In genomic region chr2:169798718-169799495, GRCh38 we compare ENCODE assay signal across 1 cellular context.
A peak's percentile ranks its signal among the peaks of the same experiment; 100 is the strongest.
TF ChIP-seq lines count a peak whose summit lies in the region.

SSB (plus strand) TSS chr2:169798871; CDS start chr2:169800961, 2,090 bp downstream.

TF ChIP-seq in HepG2, 621 proteins besides CTCF, POLR2A, EP300 and RAD21 (continued from another document and continues in another):
- TF ChIP-seq, protein P1, sequence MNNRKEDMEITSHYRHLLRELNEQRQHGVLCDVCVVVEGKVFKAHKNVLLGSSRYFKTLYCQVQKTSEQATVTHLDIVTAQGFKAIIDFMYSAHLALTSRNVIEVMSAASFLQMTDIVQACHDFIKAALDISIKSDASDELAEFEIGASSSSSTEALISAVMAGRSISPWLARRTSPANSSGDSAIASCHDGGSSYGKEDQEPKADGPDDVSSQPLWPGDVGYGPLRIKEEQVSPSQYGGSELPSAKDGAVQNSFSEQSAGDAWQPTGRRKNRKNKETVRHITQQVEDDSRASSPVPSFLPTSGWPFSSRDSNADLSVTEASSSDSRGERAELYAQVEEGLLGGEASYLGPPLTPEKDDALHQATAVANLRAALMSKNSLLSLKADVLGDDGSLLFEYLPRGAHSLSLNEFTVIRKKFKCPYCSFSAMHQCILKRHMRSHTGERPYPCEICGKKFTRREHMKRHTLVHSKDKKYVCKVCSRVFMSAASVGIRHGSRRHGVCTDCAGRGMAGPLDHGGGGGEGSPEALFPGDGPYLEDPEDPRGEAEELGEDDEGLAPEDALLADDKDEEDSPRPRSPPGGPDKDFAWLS (CRISPR knock-in tag; IDR thresholded peaks at IDR 0.05; ENCODE audit: borderline replicate concordance), result no peak
- TF ChIP-seq NPAS2 (CRISPR knock-in tag; IDR thresholded peaks at IDR 0.05; ENCODE audit: borderline replicate concordance) (no peak), NCOR1 (IDR thresholded peaks at IDR 0.05; ENCODE audit: borderline replicate concordance, low read length) (no peak), FOXM1 (CRISPR knock-in tag; IDR thresholded peaks at IDR 0.05) (no peak), ZC3H4 (CRISPR knock-in tag; IDR thresholded peaks at IDR 0.05; ENCODE audit: borderline replicate concordance) (no peak), HNRNPL (IDR thresholded peaks at IDR 0.05; ENCODE audit: low read depth, low read length) (no peak), ZNF552 (CRISPR knock-in tag; IDR thresholded peaks at IDR 0.05; ENCODE audit: borderline replicate concordance) (peak; percentile 37; the same call in 1 of the 2 replicates), NCOA2 (CRISPR knock-in tag; IDR thresholded peaks at IDR 0.05) (peak; percentile 24; the same call in 1 of the 2 replicates), ZNF326 (CRISPR knock-in tag; IDR thresholded peaks at IDR 0.05; ENCODE audit: borderline replicate concordance) (no peak), ZNF232 (CRISPR knock-in tag; IDR thresholded peaks at IDR 0.05; ENCODE audit: borderline replicate concordance) (peak; percentile 76; the same call in 1 of the 2 replicates), XRCC5 (optimal IDR thresholded peaks at IDR 0.05; ENCODE audit: low read length) (peak; percentile 75), ZBTB8A (CRISPR knock-in tag; IDR thresholded peaks at IDR 0.05; ENCODE audit: borderline replicate concordance, low read depth) (no peak), SYNCRIP (IDR thresholded peaks at IDR 0.05; ENCODE audit: insufficient read depth, low read depth, low read length) (no peak), ATRX (CRISPR knock-in tag; IDR thresholded peaks at IDR 0.05; ENCODE audit: borderline replicate concordance) (no peak; the same call in 1 of the 2 replicates), THAP11 (CRISPR knock-in tag; IDR thresholded peaks at IDR 0.05) (peak; percentile 85), ZNF160 (CRISPR knock-in tag; IDR thresholded peaks at IDR 0.05) (peak; percentile 61; the same call in 1 of the 2 replicates), ZNF547 (CRISPR knock-in tag; IDR thresholded peaks at IDR 0.05) (peak; percentile 81), KIAA2018 (CRISPR knock-in tag; IDR thresholded peaks at IDR 0.05; ENCODE audit: borderline replicate concordance) (no peak), ZNF562 (CRISPR knock-in tag; IDR thresholded peaks at IDR 0.05; ENCODE audit: borderline replicate concordance) (no peak), HNF4A (CRISPR knock-in tag; IDR thresholded peaks at IDR 0.05) (0 out of 2 replicates have a peak, but pooled peaks have one; percentile 20), HMGXB3 (CRISPR knock-in tag; IDR thresholded peaks at IDR 0.05; ENCODE audit: borderline replicate concordance) (peak; percentile 45; the same call in 1 of the 2 replicates), ZKSCAN5 (CRISPR knock-in tag; IDR thresholded peaks at IDR 0.05) (no peak), ZNF546 (CRISPR knock-in tag; conservative IDR thresholded peaks at IDR 0.05) (no peak; the same call in 1 of the 2 replicates), ZNF501 (CRISPR knock-in tag; IDR thresholded peaks at IDR 0.05) (peak; percentile 79)
- TF ChIP-seq, protein P2, sequence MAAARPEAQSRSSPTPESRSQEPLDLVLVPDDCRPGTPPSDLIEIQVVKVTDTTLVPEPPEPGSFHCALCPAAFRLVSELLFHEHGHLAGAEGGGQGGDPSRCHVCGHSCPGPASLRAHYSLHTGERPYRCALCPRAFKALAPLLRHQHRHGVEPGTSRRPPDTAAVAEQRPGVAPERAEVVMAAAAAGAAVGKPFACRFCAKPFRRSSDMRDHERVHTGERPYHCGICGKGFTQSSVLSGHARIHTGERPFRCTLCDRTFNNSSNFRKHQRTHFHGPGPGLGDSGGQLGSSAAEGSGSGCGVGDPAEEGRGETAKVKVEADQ (CRISPR knock-in tag; IDR thresholded peaks at IDR 0.05; ENCODE audit: borderline replicate concordance), result peak; percentile 95
- TF ChIP-seq, protein P3, sequence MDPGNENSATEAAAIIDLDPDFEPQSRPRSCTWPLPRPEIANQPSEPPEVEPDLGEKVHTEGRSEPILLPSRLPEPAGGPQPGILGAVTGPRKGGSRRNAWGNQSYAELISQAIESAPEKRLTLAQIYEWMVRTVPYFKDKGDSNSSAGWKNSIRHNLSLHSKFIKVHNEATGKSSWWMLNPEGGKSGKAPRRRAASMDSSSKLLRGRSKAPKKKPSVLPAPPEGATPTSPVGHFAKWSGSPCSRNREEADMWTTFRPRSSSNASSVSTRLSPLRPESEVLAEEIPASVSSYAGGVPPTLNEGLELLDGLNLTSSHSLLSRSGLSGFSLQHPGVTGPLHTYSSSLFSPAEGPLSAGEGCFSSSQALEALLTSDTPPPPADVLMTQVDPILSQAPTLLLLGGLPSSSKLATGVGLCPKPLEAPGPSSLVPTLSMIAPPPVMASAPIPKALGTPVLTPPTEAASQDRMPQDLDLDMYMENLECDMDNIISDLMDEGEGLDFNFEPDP (CRISPR knock-in tag; conservative IDR thresholded peaks at IDR 0.05), result no peak
- TF ChIP-seq, protein P4, sequence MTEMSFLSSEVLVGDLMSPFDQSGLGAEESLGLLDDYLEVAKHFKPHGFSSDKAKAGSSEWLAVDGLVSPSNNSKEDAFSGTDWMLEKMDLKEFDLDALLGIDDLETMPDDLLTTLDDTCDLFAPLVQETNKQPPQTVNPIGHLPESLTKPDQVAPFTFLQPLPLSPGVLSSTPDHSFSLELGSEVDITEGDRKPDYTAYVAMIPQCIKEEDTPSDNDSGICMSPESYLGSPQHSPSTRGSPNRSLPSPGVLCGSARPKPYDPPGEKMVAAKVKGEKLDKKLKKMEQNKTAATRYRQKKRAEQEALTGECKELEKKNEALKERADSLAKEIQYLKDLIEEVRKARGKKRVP (CRISPR knock-in tag; IDR thresholded peaks at IDR 0.05), result no peak; a peak in 1 of 4 replicates
- TF ChIP-seq, protein P5, sequence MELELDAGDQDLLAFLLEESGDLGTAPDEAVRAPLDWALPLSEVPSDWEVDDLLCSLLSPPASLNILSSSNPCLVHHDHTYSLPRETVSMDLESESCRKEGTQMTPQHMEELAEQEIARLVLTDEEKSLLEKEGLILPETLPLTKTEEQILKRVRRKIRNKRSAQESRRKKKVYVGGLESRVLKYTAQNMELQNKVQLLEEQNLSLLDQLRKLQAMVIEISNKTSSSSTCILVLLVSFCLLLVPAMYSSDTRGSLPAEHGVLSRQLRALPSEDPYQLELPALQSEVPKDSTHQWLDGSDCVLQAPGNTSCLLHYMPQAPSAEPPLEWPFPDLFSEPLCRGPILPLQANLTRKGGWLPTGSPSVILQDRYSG (CRISPR knock-in tag; IDR thresholded peaks at IDR 0.05), result no peak
- TF ChIP-seq, protein P6, sequence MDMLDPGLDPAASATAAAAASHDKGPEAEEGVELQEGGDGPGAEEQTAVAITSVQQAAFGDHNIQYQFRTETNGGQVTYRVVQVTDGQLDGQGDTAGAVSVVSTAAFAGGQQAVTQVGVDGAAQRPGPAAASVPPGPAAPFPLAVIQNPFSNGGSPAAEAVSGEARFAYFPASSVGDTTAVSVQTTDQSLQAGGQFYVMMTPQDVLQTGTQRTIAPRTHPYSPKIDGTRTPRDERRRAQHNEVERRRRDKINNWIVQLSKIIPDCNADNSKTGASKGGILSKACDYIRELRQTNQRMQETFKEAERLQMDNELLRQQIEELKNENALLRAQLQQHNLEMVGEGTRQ (IDR thresholded peaks at IDR 0.05; ENCODE audit: low read depth, low read length), result no peak
- TF ChIP-seq, protein P6 (CRISPR knock-in tag; IDR thresholded peaks at IDR 0.05; ENCODE audit: borderline replicate concordance), result no peak
- TF ChIP-seq, protein P7, sequence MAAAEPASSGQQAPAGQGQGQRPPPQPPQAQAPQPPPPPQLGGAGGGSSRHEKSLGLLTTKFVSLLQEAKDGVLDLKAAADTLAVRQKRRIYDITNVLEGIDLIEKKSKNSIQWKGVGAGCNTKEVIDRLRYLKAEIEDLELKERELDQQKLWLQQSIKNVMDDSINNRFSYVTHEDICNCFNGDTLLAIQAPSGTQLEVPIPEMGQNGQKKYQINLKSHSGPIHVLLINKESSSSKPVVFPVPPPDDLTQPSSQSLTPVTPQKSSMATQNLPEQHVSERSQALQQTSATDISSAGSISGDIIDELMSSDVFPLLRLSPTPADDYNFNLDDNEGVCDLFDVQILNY (CRISPR knock-in tag; conservative IDR thresholded peaks at IDR 0.05), result no peak
